ENCODE assay signal across 18 cellular contexts in genomic region chr18:57062178-57062577, GRCh38.
DNase-seq lines count a peak whose midpoint lies in the region; ATAC-seq and TF ChIP-seq lines count a peak whose summit lies in the region.
"Had no signal": no experiment of that assay in that cellular context is flagged by ENCODE, and none has a peak within 500 bp of the region (broad histone marks: within the 10 kb centered on the region; RNA-seq: fewer than 3 reads in every experiment).

No MANE protein-coding gene starts in this region.

- H3K4me1 Mint-ChIP-seq in activated naive CD8-positive, alpha-beta T cell treated with anti-CD3 and anti-CD28 coated beads, Interleukin-2, amount 10 ng/mL, durations not matched to agents 7 days and 5 days, result peaks cover 1% of the 10 kb centered on the region
- no peaks in the 10 kb centered on the region for H3K4me1 Mint-ChIP-seq in activated naive CD8-positive, alpha-beta T cell treated with anti-CD3 and anti-CD28 coated beads for 36 hours
- peaks cover 22% of the 10 kb centered on the region for H3K4me1 Mint-ChIP-seq in brain
- H3K4me1 Mint-ChIP-seq in neural crest cell, result peaks cover 15% of the 10 kb centered on the region
- peaks cover 1% of the 10 kb centered on the region for H3K4me1 Mint-ChIP-seq in CD14-positive monocyte

- ATAC-seq in activated naive CD8-positive, alpha-beta T cell treated with anti-CD3 and anti-CD28 coated beads, Interleukin-2, amount 10 ng/mL, durations not matched to agents 7 days and 5 days (ENCODE audit: low read depth), result no peak
- ATAC-seq in HG03097 (IDR thresholded peaks at IDR 0.05; ENCODE audit: low FRiP score, unreplicated experiment), result no peak
- ATAC-seq: CD8-positive, alpha-beta T cell; HCT116; HepG2 had no signal

- peaks cover 3% of the 10 kb centered on the region for H3K27me3 Mint-ChIP-seq in activated naive CD8-positive, alpha-beta T cell treated with anti-CD3 and anti-CD28 coated beads, Interleukin-2, amount 10 ng/mL, durations not matched to agents 7 days and 5 days
- H3K27me3 Mint-ChIP-seq in activated naive CD8-positive, alpha-beta T cell treated with anti-CD3 and anti-CD28 coated beads for 36 hours, result peaks cover 11% of the 10 kb centered on the region
- H3K27me3 Mint-ChIP-seq in brain, result peaks cover 11% of the 10 kb centered on the region
- peaks cover 2% of the 10 kb centered on the region for H3K27me3 Mint-ChIP-seq in neural crest cell (ENCODE audit: low read depth)
- H3K27me3 Mint-ChIP-seq in CD14-positive monocyte (ENCODE audit: low read depth in 3 of 3), result peaks cover 0 to 6% (median 6%) of the 10 kb centered on the region in 3 donors

- no peak for DNase-seq in activated naive CD8-positive, alpha-beta T cell treated with anti-CD3 and anti-CD28 coated beads, Interleukin-2, amount 10 ng/mL, durations not matched to agents 7 days and 5 days
- no peak for DNase-seq in activated naive CD8-positive, alpha-beta T cell treated with anti-CD3 and anti-CD28 coated beads for 36 hours
- DNase-seq in neural crest cell (ENCODE audit: low read depth, low spot score), result no peak
- DNase-seq in cortex of kidney (lab: John Stamatoyannopoulos, UW), result no peak
- no peak for DNase-seq in CD14-positive monocyte (ENCODE audit: low spot score)
- DNase-seq in central memory CD4-positive, alpha-beta T cell, result no peak
- DNase-seq: 8988T; Calu3; CD8-positive, alpha-beta T cell; DMS79; GF-D8; HFFc6; KBM-7 had no signal

- TF ChIP-seq CTCF in brain (conservative IDR thresholded peaks at IDR 0.05), result no peak
- no peak for TF ChIP-seq CTCF in neural crest cell (conservative IDR thresholded peaks at IDR 0.05)
- TF ChIP-seq CTCF in CD14-positive monocyte (IDR thresholded peaks at IDR 0.05), result no peak

- no peaks in the 10 kb centered on the region for H3K36me3 Mint-ChIP-seq in activated naive CD8-positive, alpha-beta T cell treated with anti-CD3 and anti-CD28 coated beads, Interleukin-2, amount 10 ng/mL, durations not matched to agents 7 days and 5 days
- no peaks in the 10 kb centered on the region for H3K36me3 Mint-ChIP-seq in activated naive CD8-positive, alpha-beta T cell treated with anti-CD3 and anti-CD28 coated beads for 36 hours
- no peaks in the 10 kb centered on the region for H3K36me3 Mint-ChIP-seq in brain
- H3K36me3 Mint-ChIP-seq in neural crest cell (ENCODE audit: low read depth), result no peaks in the 10 kb centered on the region
- H3K36me3 Mint-ChIP-seq in CD14-positive monocyte, result no peaks in the 10 kb centered on the region
- H3K36me3 Mint-ChIP-seq: CD8-positive, alpha-beta T cell; IgD-negative memory B cell had no signal

- intact Hi-C loops in CD14-positive monocyte (cut with micrococcal nuclease), result no loop called here

- peak overlapping the region; percentile 50 for H3K27ac Mint-ChIP-seq in activated naive CD8-positive, alpha-beta T cell treated with anti-CD3 and anti-CD28 coated beads, Interleukin-2, amount 10 ng/mL, durations not matched to agents 7 days and 5 days
- H3K27ac Mint-ChIP-seq in activated naive CD8-positive, alpha-beta T cell treated with anti-CD3 and anti-CD28 coated beads for 36 hours, result no peak overlapping the region
- H3K27ac Mint-ChIP-seq in brain (peak overlapping the region in 3 of 5 experiments; percentile 28 to 75 (median 35)), neural crest cell (ENCODE audit: unreplicated experiment) (peak overlapping the region; percentile 76), CD14-positive monocyte (no peak overlapping the region)
- H3K27ac Mint-ChIP-seq: CD8-positive, alpha-beta T cell; HFFc6; IgD-negative memory B cell had no signal

- H3K9me3 Mint-ChIP-seq in activated naive CD8-positive, alpha-beta T cell treated with anti-CD3 and anti-CD28 coated beads, Interleukin-2, amount 10 ng/mL, durations not matched to agents 7 days and 5 days, result no peaks in the 10 kb centered on the region
- no peaks in the 10 kb centered on the region for H3K9me3 Mint-ChIP-seq in activated naive CD8-positive, alpha-beta T cell treated with anti-CD3 and anti-CD28 coated beads for 36 hours
- peaks cover 0 to 3% (median 0%) of the 10 kb centered on the region in 5 experiments for H3K9me3 Mint-ChIP-seq in brain
- H3K9me3 Mint-ChIP-seq in neural crest cell, result no peaks in the 10 kb centered on the region
- H3K9me3 Mint-ChIP-seq in CD14-positive monocyte, result no peaks in the 10 kb centered on the region
- H3K9me3 Mint-ChIP-seq: CD8-positive, alpha-beta T cell; HFFc6 had no signal

- POLR2A ChIA-PET in activated naive CD8-positive, alpha-beta T cell treated with anti-CD3 and anti-CD28 coated beads, Interleukin-2, amount 10 ng/mL, durations not matched to agents 7 days and 5 days (lab: Charles Lee), result no interaction called here

- H3K4me3 Mint-ChIP-seq in activated naive CD8-positive, alpha-beta T cell treated with anti-CD3 and anti-CD28 coated beads, Interleukin-2, amount 10 ng/mL, durations not matched to agents 7 days and 5 days, result no peak overlapping the region
- H3K4me3 Mint-ChIP-seq in activated naive CD8-positive, alpha-beta T cell treated with anti-CD3 and anti-CD28 coated beads for 36 hours, result no peak overlapping the region
- peak overlapping the region in 1 of 5 experiments; percentile 2 for H3K4me3 Mint-ChIP-seq in brain
- H3K4me3 Mint-ChIP-seq in neural crest cell, result no peak overlapping the region
- H3K4me3 Mint-ChIP-seq in CD14-positive monocyte, result no peak overlapping the region
- H3K4me3 Mint-ChIP-seq: CD8-positive, alpha-beta T cell; HFFc6 had no signal

Comparison
In these comparisons a context has a peak if more than half of its experiments do, and no peak if none do; other contexts are left out.
1. H3K27ac Mint-ChIP-seq: peak in activated naive CD8-positive, alpha-beta T cell treated with anti-CD3 and anti-CD28 coated beads, Interleukin-2, amount 10 ng/mL, durations not matched to agents 7 days and 5 days (single experiment), brain (3 of 5) and neural crest cell (single experiment); none in activated naive CD8-positive, alpha-beta T cell treated with anti-CD3 and anti-CD28 coated beads for 36 hours (single experiment) and CD14-positive monocyte (0 of 7).